Comparison of ENCODE assay signal across 1 cellular context in the genomic region with DNA sequence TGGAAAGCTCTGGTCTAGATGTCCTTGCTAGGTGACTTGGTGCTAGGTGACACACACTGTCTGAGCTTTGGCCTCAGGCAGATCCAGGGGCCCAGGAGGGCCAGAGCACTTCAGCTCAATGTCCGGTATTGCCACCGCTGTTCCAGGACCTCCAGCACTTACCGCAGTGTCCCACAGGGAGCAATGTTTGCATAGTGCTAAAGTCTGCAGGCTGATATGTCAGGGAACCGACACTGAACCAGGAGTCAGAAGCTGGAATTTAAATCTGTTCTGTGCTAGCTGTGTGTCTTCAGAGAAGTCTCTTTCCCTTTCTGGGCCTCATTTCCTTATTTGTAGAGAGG.
TF ChIP-seq lines count a peak whose summit lies in the region.

No MANE protein-coding gene starts in this region.

TF ChIP-seq in HepG2, 621 proteins besides CTCF, POLR2A, EP300 and RAD21 (continued from another document and continues in another):
- TF ChIP-seq, protein P1, sequence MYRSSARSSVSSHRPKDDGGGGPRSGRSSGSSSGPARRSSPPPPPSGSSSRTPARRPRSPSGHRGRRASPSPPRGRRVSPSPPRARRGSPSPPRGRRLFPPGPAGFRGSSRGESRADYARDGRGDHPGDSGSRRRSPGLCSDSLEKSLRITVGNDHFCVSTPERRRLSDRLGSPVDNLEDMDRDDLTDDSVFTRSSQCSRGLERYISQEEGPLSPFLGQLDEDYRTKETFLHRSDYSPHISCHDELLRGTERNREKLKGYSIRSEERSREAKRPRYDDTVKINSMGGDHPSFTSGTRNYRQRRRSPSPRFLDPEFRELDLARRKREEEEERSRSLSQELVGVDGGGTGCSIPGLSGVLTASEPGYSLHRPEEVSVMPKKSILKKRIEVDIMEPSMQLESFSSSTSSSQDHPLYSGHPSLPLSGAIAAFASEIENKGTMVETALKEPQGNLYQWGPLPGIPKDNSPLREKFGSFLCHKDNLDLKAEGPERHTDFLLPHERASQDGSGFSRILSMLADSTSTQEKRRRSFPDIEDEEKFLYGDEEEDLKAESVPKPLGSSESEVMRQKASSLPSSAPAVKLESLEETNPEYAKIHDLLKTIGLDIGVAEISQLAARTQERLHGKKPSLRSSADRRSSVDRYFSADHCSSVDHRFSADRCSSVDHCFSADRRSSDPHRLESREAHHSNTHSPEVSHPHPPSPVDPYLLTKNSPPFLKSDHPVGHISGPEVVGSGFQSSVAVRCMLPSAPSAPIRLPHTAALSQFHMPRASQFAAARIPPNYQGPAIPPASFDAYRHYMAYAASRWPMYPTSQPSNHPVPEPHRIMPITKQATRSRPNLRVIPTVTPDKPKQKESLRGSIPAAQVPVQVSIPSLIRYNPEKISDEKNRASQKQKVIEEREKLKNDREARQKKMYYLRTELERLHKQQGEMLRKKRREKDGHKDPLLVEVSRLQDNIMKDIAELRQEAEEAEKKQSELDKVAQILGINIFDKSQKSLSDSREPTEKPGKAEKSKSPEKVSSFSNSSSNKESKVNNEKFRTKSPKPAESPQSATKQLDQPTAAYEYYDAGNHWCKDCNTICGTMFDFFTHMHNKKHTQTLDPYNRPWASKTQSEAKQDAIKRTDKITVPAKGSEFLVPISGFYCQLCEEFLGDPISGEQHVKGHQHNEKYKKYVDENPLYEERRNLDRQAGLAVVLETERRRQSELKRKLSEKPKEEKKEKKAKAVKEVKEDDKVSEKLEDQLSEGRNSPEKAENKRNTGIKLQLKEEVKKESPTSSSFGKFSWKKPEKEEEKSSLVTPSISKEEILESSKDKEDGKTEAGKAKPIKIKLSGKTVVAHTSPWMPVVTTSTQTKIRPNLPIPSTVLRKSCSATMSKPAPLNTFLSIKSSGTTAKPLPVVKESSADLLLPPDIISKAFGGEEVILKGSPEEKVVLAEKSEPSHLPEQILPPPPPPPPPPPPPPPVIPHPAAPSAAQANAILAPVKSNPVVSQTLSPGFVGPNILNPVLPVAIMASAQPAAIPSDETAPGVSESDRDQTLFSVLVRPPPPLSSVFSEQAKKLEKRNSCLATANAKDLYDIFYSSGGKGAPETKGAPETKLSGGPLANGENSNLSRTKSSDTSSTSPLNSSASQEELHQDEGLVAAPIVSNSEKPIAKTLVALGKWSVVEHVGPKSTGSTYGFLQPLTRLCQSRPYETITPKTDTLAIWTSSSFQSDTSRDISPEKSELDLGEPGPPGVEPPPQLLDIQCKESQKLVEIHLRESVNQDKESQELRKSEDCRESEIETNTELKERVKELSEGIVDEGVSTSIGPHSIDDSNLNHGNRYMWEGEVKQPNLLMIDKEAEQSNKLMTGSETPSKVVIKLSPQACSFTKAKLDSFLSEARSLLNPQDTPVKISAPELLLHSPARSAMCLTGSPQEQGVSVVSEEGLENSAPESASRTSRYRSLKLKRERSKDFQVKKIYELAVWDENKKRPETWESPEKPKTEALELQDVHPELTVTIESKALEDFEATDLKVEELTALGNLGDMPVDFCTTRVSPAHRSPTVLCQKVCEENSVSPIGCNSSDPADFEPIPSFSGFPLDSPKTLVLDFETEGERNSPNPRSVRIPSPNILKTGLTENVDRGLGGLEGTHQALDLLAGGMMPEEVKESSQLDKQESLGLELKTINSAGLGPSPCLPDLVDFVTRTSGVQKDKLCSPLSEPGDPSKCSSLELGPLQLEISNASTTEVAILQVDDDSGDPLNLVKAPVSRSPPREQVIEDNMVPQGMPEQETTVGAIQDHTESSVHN (CRISPR knock-in tag; IDR thresholded peaks at IDR 0.05), result 0 out of 2 replicates have a peak, but pooled peaks have one; percentile 53
- TF ChIP-seq HIVEP1 (CRISPR knock-in tag; IDR thresholded peaks at IDR 0.05) (peak; percentile 46; the same call in 1 of the 2 replicates), ZNF678 (CRISPR knock-in tag; IDR thresholded peaks at IDR 0.05) (no peak), ZFP1 (CRISPR knock-in tag; IDR thresholded peaks at IDR 0.05) (0 out of 2 replicates have a peak, but pooled peaks have one; percentile 52), NFIB (CRISPR knock-in tag; IDR thresholded peaks at IDR 0.05; ENCODE audit: borderline replicate concordance) (no peak), ZNF484 (CRISPR knock-in tag; IDR thresholded peaks at IDR 0.05; ENCODE audit: borderline replicate concordance, low read depth) (no peak), ZEB1 (IDR thresholded peaks at IDR 0.05; ENCODE audit: insufficient replicate concordance, low read depth) (no peak), RNF2 (conservative IDR thresholded peaks at IDR 0.05; ENCODE audit: low read depth) (no peak), NAIF1 (CRISPR knock-in tag; IDR thresholded peaks at IDR 0.05; ENCODE audit: borderline replicate concordance) (no peak), ZNF703 (CRISPR knock-in tag; IDR thresholded peaks at IDR 0.05; ENCODE audit: borderline replicate concordance) (no peak), PRPF4 (IDR thresholded peaks at IDR 0.05; ENCODE audit: low read depth, low read length, poor library complexity, severe bottlenecking) (no peak), ZIK1 (CRISPR knock-in tag; IDR thresholded peaks at IDR 0.05; ENCODE audit: borderline replicate concordance, low read depth) (no peak), ZBTB21 (CRISPR knock-in tag; IDR thresholded peaks at IDR 0.05) (no peak), RXRB (CRISPR knock-in tag; IDR thresholded peaks at IDR 0.05; ENCODE audit: borderline replicate concordance) (peak; percentile 72; the same call in 1 of the 2 replicates), ZNF34 (CRISPR knock-in tag; IDR thresholded peaks at IDR 0.05; ENCODE audit: borderline replicate concordance) (no peak), ZSCAN22 (CRISPR knock-in tag; IDR thresholded peaks at IDR 0.05) (no peak), ETV6 (CRISPR knock-in tag; conservative IDR thresholded peaks at IDR 0.05) (no peak), ZNF180 (CRISPR knock-in tag; IDR thresholded peaks at IDR 0.05; ENCODE audit: borderline replicate concordance, low read depth) (no peak), ZMYM4 (CRISPR knock-in tag; IDR thresholded peaks at IDR 0.05) (peak; percentile 78), ZNF577 (CRISPR knock-in tag; IDR thresholded peaks at IDR 0.05; ENCODE audit: borderline replicate concordance, low read depth) (no peak), NFYC (CRISPR knock-in tag; IDR thresholded peaks at IDR 0.05) (no peak), POLR2AphosphoS2 (IDR thresholded peaks at IDR 0.05; ENCODE audit: low read depth, low read length) (no peak), SP4 (CRISPR knock-in tag; IDR thresholded peaks at IDR 0.05) (no peak), RFXANK (CRISPR knock-in tag; IDR thresholded peaks at IDR 0.05) (no peak), ZNF17 (CRISPR knock-in tag; IDR thresholded peaks at IDR 0.05) (no peak), CHD2 (IDR thresholded peaks at IDR 0.05; ENCODE audit: low read depth, low read length) (no peak), ZNF790 (CRISPR knock-in tag; IDR thresholded peaks at IDR 0.05; ENCODE audit: borderline replicate concordance) (no peak), FOXK2 (IDR thresholded peaks at IDR 0.05) (no peak), HNF4A (CRISPR knock-in tag; IDR thresholded peaks at IDR 0.05) (peak; percentile 97), ZBTB7A (CRISPR knock-in tag; IDR thresholded peaks at IDR 0.05) (no peak), TCF7 (IDR thresholded peaks at IDR 0.05; ENCODE audit: low read depth) (no peak), HDAC1 (CRISPR knock-in tag; IDR thresholded peaks at IDR 0.05) (peak; percentile 83), ZMYM3 (CRISPR knock-in tag; IDR thresholded peaks at IDR 0.05) (peak; percentile 99), ZNF839 (CRISPR knock-in tag; IDR thresholded peaks at IDR 0.05; ENCODE audit: borderline replicate concordance) (no peak)
- TF ChIP-seq, protein P2, sequence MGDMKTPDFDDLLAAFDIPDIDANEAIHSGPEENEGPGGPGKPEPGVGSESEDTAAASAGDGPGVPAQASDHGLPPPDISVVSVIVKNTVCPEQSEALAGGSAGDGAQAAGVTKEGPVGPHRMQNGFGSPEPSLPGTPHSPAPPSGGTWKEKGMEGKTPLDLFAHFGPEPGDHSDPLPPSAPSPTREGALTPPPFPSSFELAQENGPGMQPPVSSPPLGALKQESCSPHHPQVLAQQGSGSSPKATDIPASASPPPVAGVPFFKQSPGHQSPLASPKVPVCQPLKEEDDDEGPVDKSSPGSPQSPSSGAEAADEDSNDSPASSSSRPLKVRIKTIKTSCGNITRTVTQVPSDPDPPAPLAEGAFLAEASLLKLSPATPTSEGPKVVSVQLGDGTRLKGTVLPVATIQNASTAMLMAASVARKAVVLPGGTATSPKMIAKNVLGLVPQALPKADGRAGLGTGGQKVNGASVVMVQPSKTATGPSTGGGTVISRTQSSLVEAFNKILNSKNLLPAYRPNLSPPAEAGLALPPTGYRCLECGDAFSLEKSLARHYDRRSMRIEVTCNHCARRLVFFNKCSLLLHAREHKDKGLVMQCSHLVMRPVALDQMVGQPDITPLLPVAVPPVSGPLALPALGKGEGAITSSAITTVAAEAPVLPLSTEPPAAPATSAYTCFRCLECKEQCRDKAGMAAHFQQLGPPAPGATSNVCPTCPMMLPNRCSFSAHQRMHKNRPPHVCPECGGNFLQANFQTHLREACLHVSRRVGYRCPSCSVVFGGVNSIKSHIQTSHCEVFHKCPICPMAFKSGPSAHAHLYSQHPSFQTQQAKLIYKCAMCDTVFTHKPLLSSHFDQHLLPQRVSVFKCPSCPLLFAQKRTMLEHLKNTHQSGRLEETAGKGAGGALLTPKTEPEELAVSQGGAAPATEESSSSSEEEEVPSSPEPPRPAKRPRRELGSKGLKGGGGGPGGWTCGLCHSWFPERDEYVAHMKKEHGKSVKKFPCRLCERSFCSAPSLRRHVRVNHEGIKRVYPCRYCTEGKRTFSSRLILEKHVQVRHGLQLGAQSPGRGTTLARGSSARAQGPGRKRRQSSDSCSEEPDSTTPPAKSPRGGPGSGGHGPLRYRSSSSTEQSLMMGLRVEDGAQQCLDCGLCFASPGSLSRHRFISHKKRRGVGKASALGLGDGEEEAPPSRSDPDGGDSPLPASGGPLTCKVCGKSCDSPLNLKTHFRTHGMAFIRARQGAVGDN (CRISPR knock-in tag; IDR thresholded peaks at IDR 0.05), result peak; percentile 90
- TF ChIP-seq, protein P3, sequence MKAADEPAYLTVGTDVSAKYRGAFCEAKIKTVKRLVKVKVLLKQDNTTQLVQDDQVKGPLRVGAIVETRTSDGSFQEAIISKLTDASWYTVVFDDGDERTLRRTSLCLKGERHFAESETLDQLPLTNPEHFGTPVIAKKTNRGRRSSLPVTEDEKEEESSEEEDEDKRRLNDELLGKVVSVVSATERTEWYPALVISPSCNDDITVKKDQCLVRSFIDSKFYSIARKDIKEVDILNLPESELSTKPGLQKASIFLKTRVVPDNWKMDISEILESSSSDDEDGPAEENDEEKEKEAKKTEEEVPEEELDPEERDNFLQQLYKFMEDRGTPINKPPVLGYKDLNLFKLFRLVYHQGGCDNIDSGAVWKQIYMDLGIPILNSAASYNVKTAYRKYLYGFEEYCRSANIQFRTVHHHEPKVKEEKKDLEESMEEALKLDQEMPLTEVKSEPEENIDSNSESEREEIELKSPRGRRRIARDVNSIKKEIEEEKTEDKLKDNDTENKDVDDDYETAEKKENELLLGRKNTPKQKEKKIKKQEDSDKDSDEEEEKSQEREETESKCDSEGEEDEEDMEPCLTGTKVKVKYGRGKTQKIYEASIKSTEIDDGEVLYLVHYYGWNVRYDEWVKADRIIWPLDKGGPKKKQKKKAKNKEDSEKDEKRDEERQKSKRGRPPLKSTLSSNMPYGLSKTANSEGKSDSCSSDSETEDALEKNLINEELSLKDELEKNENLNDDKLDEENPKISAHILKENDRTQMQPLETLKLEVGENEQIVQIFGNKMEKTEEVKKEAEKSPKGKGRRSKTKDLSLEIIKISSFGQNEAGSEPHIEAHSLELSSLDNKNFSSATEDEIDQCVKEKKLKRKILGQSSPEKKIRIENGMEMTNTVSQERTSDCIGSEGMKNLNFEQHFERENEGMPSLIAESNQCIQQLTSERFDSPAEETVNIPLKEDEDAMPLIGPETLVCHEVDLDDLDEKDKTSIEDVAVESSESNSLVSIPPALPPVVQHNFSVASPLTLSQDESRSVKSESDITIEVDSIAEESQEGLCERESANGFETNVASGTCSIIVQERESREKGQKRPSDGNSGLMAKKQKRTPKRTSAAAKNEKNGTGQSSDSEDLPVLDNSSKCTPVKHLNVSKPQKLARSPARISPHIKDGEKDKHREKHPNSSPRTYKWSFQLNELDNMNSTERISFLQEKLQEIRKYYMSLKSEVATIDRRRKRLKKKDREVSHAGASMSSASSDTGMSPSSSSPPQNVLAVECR (CRISPR knock-in tag; IDR thresholded peaks at IDR 0.05; ENCODE audit: borderline replicate concordance), result peak; percentile 80; the same call in 1 of the 2 replicates
- TF ChIP-seq, protein P4, sequence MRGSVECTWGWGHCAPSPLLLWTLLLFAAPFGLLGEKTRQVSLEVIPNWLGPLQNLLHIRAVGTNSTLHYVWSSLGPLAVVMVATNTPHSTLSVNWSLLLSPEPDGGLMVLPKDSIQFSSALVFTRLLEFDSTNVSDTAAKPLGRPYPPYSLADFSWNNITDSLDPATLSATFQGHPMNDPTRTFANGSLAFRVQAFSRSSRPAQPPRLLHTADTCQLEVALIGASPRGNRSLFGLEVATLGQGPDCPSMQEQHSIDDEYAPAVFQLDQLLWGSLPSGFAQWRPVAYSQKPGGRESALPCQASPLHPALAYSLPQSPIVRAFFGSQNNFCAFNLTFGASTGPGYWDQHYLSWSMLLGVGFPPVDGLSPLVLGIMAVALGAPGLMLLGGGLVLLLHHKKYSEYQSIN (CRISPR knock-in tag; IDR thresholded peaks at IDR 0.05; ENCODE audit: borderline replicate concordance), result no peak
- TF ChIP-seq, protein P5, sequence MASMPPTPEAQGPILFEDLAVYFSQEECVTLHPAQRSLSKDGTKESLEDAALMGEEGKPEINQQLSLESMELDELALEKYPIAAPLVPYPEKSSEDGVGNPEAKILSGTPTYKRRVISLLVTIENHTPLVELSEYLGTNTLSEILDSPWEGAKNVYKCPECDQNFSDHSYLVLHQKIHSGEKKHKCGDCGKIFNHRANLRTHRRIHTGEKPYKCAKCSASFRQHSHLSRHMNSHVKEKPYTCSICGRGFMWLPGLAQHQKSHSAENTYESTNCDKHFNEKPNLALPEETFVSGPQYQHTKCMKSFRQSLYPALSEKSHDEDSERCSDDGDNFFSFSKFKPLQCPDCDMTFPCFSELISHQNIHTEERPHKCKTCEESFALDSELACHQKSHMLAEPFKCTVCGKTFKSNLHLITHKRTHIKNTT (CRISPR knock-in tag; IDR thresholded peaks at IDR 0.05), result no peak
- TF ChIP-seq, protein P6, sequence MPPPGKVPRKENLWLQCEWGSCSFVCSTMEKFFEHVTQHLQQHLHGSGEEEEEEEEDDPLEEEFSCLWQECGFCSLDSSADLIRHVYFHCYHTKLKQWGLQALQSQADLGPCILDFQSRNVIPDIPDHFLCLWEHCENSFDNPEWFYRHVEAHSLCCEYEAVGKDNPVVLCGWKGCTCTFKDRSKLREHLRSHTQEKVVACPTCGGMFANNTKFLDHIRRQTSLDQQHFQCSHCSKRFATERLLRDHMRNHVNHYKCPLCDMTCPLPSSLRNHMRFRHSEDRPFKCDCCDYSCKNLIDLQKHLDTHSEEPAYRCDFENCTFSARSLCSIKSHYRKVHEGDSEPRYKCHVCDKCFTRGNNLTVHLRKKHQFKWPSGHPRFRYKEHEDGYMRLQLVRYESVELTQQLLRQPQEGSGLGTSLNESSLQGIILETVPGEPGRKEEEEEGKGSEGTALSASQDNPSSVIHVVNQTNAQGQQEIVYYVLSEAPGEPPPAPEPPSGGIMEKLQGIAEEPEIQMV (CRISPR knock-in tag; IDR thresholded peaks at IDR 0.05; ENCODE audit: low read depth), result peak; percentile 71; the same call in 1 of the 2 replicates
- TF ChIP-seq, protein P7, sequence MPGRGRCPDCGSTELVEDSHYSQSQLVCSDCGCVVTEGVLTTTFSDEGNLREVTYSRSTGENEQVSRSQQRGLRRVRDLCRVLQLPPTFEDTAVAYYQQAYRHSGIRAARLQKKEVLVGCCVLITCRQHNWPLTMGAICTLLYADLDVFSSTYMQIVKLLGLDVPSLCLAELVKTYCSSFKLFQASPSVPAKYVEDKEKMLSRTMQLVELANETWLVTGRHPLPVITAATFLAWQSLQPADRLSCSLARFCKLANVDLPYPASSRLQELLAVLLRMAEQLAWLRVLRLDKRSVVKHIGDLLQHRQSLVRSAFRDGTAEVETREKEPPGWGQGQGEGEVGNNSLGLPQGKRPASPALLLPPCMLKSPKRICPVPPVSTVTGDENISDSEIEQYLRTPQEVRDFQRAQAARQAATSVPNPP (CRISPR knock-in tag; IDR thresholded peaks at IDR 0.05), result no peak
